8 cellular contexts compared by ENCODE assay signal in genomic region chr1:54764132-54764921, GRCh38. TPM values are rescaled to one million over a fixed set of nuclear protein-coding genes. Genes with fewer than 3 reads are reported as not detected.
DNase-seq lines count a peak whose midpoint lies in the region; ATAC-seq, FAIRE-seq and TF ChIP-seq lines count a peak whose summit lies in the region.

Gene PARS2 (minus strand): TSS chr1:54764523. CDS start chr1:54759161, 5,362 bp downstream.

- H3K36me3 ChIP-seq in WERI-Rb-1 (no peaks in the 10 kb centered on the region), bronchial epithelial cell (ENCODE audit: control insufficient read depth, insufficient read depth, low read length) (no peaks in the 10 kb centered on the region)

- H3K27ac ChIP-seq in AG04450 (ENCODE audit: low read depth, low read length) = peak within 1 kb of the TSS; percentile 68
- H3K27ac ChIP-seq in WERI-Rb-1 = peak within 1 kb of the TSS; percentile 54
- peak within 1 kb of the TSS; percentile 57 to 90 (median 78) for H3K27ac ChIP-seq in skin epidermis

- FAIRE-seq in bronchial epithelial cell (lab: Jason Lieb, UNC) = no peak

- H3K9me3 ChIP-seq in AG04450 (ENCODE audit: control insufficient read depth, insufficient read depth, low read length) (no peaks in the 10 kb centered on the region), WERI-Rb-1 (ENCODE audit: severe bottlenecking) (no peaks in the 10 kb centered on the region)

- TF ChIP-seq CTCF in AG04450 (IDR thresholded peaks at IDR 0.05; ENCODE audit: low read depth, low read length) (no peak), WERI-Rb-1 (IDR thresholded peaks at IDR 0.05; ENCODE audit: low read depth, low read length) (no peak), bronchial epithelial cell (IDR thresholded peaks at IDR 0.05; ENCODE audit: insufficient read depth, low read length, severe bottlenecking) (no peak)

- POLR2A ChIA-PET in AG04450 (lab: Yijun Ruan, JAX) = interaction anchor here (1.0 to 1.5 kb wide), 2 partner anchors 8 to 48 kb away, joined by 3 read pairs; partner anchors contain the start of gene TTC4

- ATAC-seq in GM18907 (IDR thresholded peaks at IDR 0.05; ENCODE audit: unreplicated experiment) (peak; percentile 93), HG03139 (IDR thresholded peaks at IDR 0.05; ENCODE audit: unreplicated experiment) (peak; percentile 96)

- CTCF ChIA-PET in AG04450 (lab: Charles Lee) = no interaction called here

- H3K4me3 ChIP-seq in AG04450 (ENCODE audit: low read depth, low read length) = peak within 1 kb of the TSS; percentile 94
- H3K4me3 ChIP-seq in WERI-Rb-1 (ENCODE audit: low read depth, low read length) = peak within 1 kb of the TSS; percentile 94
- peak within 1 kb of the TSS; percentile 69 for H3K4me3 ChIP-seq in bronchial epithelial cell (ENCODE audit: low read depth, low read length)
- peak within 1 kb of the TSS; percentile 52 to 87 (median 73) for H3K4me3 ChIP-seq in skin epidermis

- DNase-seq in AG04450 (ENCODE audit: low read depth, low spot score) = peak; percentile 99
- DNase-seq in NCI-H2196 treated with DMSO at 0.1 percent for 48 hours (lab: John Stamatoyannopoulos, UW; ENCODE audit: unreplicated experiment) = peak; percentile 99
- DNase-seq in WERI-Rb-1 = peak; percentile 97
- peak; percentile 99 for DNase-seq in bronchial epithelial cell (ENCODE audit: low read depth)
- DNase-seq in iPS-NIHi11 (ENCODE audit: low spot score) = peak; percentile 100

- H3K27me3 ChIP-seq in AG04450 (ENCODE audit: control insufficient read depth, insufficient read depth, low read length) = peaks cover 5% of the 10 kb centered on the region
- H3K27me3 ChIP-seq in WERI-Rb-1 (ENCODE audit: insufficient read depth, low read depth, severe bottlenecking) = no peaks in the 10 kb centered on the region
- H3K27me3 ChIP-seq in bronchial epithelial cell (ENCODE audit: control insufficient read depth, insufficient read depth, low read length) = no peaks in the 10 kb centered on the region

RNA-seq across cellular contexts. Expression of gene PARS2, which starts in this region (rescaled TPM):
- 4.2 and 4.7 TPM in 2 replicates for polyA plus RNA-seq in AG04450 (2011; rRNA removed)
- polyA minus RNA-seq in AG04450 (2011; rRNA and poly(A)+ RNA removed) = 7.7 and 10.3 TPM in 2 replicates
- total RNA-seq in bronchial epithelial cell = 5.3 and 5.9 TPM in 2 replicates

Comparison
In these comparisons a context has a peak if more than half of its experiments do, and no peak if none do; other contexts are left out.
1. Peak in every context shown above with its lines: DNase-seq, ATAC-seq, H3K4me3 ChIP-seq and H3K27ac ChIP-seq.